10 cellular contexts compared by ENCODE assay signal in the genomic region with DNA sequence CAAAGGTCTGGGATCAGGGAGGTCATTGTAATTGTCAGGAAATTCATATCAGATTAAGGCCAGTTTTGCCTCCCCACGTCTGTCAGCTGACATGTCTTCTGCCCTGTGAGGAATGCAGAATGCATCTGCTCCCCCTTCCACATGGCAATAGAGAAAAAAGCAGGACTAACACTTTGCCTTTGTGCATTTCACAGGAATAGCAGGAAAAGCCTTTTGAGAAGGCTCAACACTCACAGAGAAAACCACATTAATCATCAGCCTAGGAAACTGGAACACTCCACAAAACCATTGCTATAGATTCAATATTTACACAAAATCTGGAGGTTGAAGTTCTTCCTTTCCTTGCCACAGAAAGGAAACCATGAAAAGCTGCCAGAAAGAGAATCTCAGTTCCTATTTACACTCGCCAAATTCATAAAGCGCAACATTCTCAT.
DNase-seq lines count a peak whose midpoint lies in the region; ATAC-seq lines count a peak whose summit lies in the region.
"Had no signal": no experiment of that assay in that cellular context is flagged by ENCODE, and none has a peak within 500 bp of the region (broad histone marks: within the 10 kb centered on the region; RNA-seq: fewer than 3 reads in every experiment).

No MANE protein-coding gene starts in this region.

- peaks cover 58% of the 10 kb centered on the region for H3K27me3 Mint-ChIP-seq in T-helper 1 cell treated with Interleukin-12 subunit alpha and Interleukin-12 subunit beta and Interleukin-4 antibody, amounts not matched to agents 30 μg/mL and 1 μg/mL, for 36 hours (ENCODE audit: low read depth)
- peaks cover 27% of the 10 kb centered on the region for H3K27me3 Mint-ChIP-seq in stimulated activated memory B cell treated with anti-CD40 and anti-IgM and Interleukin-4, amounts not matched to agents 10 μg/mL and 1 μg/mL and 100 μg/mL, for 72 hours

- intact Hi-C loops in Right ventricle myocardium superior (cut with DNase I): loop anchor here (10.0 kb wide), 1 partner anchor 176 kb away; no protein-coding TSS in a partner anchor

- H3K27ac Mint-ChIP-seq in T-helper 1 cell treated with Interleukin-12 subunit alpha and Interleukin-12 subunit beta and Interleukin-4 antibody, amounts not matched to agents 30 μg/mL and 1 μg/mL, for 36 hours: peak overlapping the region; percentile 13
- H3K27ac Mint-ChIP-seq in stimulated activated memory B cell treated with anti-CD40 and anti-IgM and Interleukin-4, amounts not matched to agents 10 μg/mL and 1 μg/mL and 100 μg/mL, for 72 hours: peak overlapping the region; percentile 71
- H3K27ac Mint-ChIP-seq: HFFc6 had no signal

- H3K4me3 Mint-ChIP-seq in T-helper 1 cell treated with Interleukin-12 subunit alpha and Interleukin-12 subunit beta and Interleukin-4 antibody, amounts not matched to agents 30 μg/mL and 1 μg/mL, for 36 hours: no peak overlapping the region
- H3K4me3 Mint-ChIP-seq in stimulated activated memory B cell treated with anti-CD40 and anti-IgM and Interleukin-4, amounts not matched to agents 10 μg/mL and 1 μg/mL and 100 μg/mL, for 72 hours: peak overlapping the region; percentile 49
- H3K4me3 Mint-ChIP-seq: HFFc6 had no signal

- H3K9me3 Mint-ChIP-seq in T-helper 1 cell treated with Interleukin-12 subunit alpha and Interleukin-12 subunit beta and Interleukin-4 antibody, amounts not matched to agents 30 μg/mL and 1 μg/mL, for 36 hours: no peaks in the 10 kb centered on the region
- H3K9me3 Mint-ChIP-seq in stimulated activated memory B cell treated with anti-CD40 and anti-IgM and Interleukin-4, amounts not matched to agents 10 μg/mL and 1 μg/mL and 100 μg/mL, for 72 hours: no peaks in the 10 kb centered on the region
- H3K9me3 Mint-ChIP-seq: HFFc6 had no signal

- H3K36me3 Mint-ChIP-seq in T-helper 1 cell treated with Interleukin-12 subunit alpha and Interleukin-12 subunit beta and Interleukin-4 antibody, amounts not matched to agents 30 μg/mL and 1 μg/mL, for 36 hours (ENCODE audit: low read depth): no peaks in the 10 kb centered on the region
- no peaks in the 10 kb centered on the region for H3K36me3 Mint-ChIP-seq in stimulated activated memory B cell treated with anti-CD40 and anti-IgM and Interleukin-4, amounts not matched to agents 10 μg/mL and 1 μg/mL and 100 μg/mL, for 72 hours

- DNase-seq in T-helper 1 cell: no peak
- DNase-seq in astrocyte of the hippocampus (ENCODE audit: low read depth, low spot score): peak; percentile 68
- DNase-seq in Right ventricle myocardium superior: no peak
- DNase-seq in stimulated activated CD4-positive, alpha-beta T cell treated with anti-CD3 and anti-CD28 coated beads, Interleukin-2, amount 100 ng/mL, for 48 hours: no peak
- DNase-seq in SHP77 (lab: John Stamatoyannopoulos, UW): no peak
- DNase-seq: tibial artery had no signal

- peaks cover 26% of the 10 kb centered on the region for H3K4me1 Mint-ChIP-seq in T-helper 1 cell treated with Interleukin-12 subunit alpha and Interleukin-12 subunit beta and Interleukin-4 antibody, amounts not matched to agents 30 μg/mL and 1 μg/mL, for 36 hours (ENCODE audit: low read depth)
- peaks cover 26% of the 10 kb centered on the region for H3K4me1 Mint-ChIP-seq in stimulated activated memory B cell treated with anti-CD40 and anti-IgM and Interleukin-4, amounts not matched to agents 10 μg/mL and 1 μg/mL and 100 μg/mL, for 72 hours

- peak; percentile 32 for ATAC-seq in HG03175 (IDR thresholded peaks at IDR 0.05; ENCODE audit: unreplicated experiment)
- peak; percentile 17 for ATAC-seq in stimulated activated memory B cell treated with anti-CD40 and anti-IgM and Interleukin-4, amounts not matched to agents 10 μg/mL and 1 μg/mL and 100 μg/mL, for 72 hours
- ATAC-seq in Right ventricle myocardium superior (ENCODE audit: poor library complexity): no peak
